2 cellular contexts compared by ENCODE assay signal in the genomic region with DNA sequence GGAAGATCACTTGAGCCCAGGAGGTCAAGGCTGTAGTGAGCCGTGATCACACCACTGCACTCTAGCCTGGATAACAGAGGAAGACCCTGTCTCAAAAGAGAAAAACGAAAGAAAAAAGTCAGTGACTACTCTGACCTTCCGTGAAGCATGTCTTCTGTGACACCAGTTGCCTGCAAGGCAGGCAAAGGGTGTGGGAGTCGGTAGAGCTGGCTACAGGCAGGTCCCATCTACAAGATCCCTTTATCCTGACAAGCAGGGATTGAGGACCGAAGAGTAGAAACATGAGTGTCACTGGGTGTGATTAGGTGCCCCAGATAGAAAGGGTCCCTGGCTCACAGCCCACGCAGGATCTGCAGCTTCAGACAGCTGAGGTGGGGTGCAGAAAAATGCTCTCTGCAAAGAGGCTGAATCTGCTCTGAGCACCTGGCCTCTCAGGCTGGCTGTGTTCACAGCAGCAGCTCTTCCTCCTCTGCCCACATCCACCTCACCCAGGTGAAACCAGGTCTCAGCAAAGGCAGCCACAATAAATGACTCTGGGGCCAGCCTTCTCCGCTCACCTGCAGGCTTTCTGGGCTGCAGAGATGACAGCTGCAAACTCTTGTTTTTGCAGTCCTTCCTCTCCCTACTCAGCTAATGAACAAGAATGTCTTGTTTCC.
TF ChIP-seq lines count a peak whose summit lies in the region.

No MANE protein-coding gene starts in this region.

TF ChIP-seq in GM12891, 5 proteins besides CTCF, POLR2A, EP300 and RAD21:
- TF ChIP-seq SPI1 (IDR thresholded peaks at IDR 0.05; ENCODE audit: low read depth, low read length) (no peak), PAX5 (IDR thresholded peaks at IDR 0.05; ENCODE audit: insufficient read depth, low read length, severe bottlenecking) (no peak), TAF1 (IDR thresholded peaks at IDR 0.05; ENCODE audit: low read depth, low read length) (no peak), POU2F2 (IDR thresholded peaks at IDR 0.05; ENCODE audit: low read depth, low read length) (no peak), POLR2AphosphoS5 (IDR thresholded peaks at IDR 0.05; ENCODE audit: low read depth, low read length) (no peak)
TF ChIP-seq in GM12891: peak in this region for 0.

TF ChIP-seq in H1, 55 proteins besides CTCF, POLR2A, EP300 and RAD21:
- TF ChIP-seq SIX5 (IDR thresholded peaks at IDR 0.05; ENCODE audit: low read depth, low read length) (no peak), SP1 (IDR thresholded peaks at IDR 0.05; ENCODE audit: low read depth, low read length) (no peak), SRF (IDR thresholded peaks at IDR 0.05; ENCODE audit: low read depth, low read length) (no peak), BCL11A (IDR thresholded peaks at IDR 0.05; ENCODE audit: low read depth in 2 of 2, low read length in 2 of 2) (no peak), MAFK (IDR thresholded peaks at IDR 0.05; ENCODE audit: low read depth, low read length) (no peak), EZH2 (IDR thresholded peaks at IDR 0.05; ENCODE audit: low read depth, low read length, severe bottlenecking) (no peak), POU5F1 (IDR thresholded peaks at IDR 0.05; ENCODE audit: low read depth, low read length) (no peak)
- TF ChIP-seq, protein P1, sequence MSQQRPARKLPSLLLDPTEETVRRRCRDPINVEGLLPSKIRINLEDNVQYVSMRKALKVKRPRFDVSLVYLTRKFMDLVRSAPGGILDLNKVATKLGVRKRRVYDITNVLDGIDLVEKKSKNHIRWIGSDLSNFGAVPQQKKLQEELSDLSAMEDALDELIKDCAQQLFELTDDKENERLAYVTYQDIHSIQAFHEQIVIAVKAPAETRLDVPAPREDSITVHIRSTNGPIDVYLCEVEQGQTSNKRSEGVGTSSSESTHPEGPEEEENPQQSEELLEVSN (IDR thresholded peaks at IDR 0.05), result no peak
